1 cellular context compared by ENCODE assay signal in the genomic region with DNA sequence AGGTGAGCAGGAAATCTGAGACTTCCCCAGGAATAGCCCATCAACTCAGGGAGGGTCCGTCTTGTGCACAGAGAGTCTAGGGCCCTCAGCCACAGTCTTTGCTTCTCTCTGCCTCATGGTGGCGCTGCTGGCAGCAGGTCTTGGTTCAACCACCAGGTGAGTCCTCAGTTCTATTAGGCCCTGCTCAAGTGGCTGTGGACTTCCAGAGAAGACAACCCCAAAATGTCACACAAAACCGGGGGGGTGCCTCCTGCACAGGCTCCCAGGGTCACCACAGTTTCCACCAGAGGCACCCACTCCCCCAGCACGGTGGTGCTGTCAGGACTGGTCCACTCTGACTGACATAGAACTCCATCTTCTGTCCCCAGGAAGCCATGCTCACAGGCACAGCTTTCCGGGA.
TF ChIP-seq lines count a peak whose summit lies in the region.

No MANE protein-coding gene starts in this region.

TF ChIP-seq in HepG2, 621 proteins besides CTCF, POLR2A, EP300 and RAD21:
- TF ChIP-seq, protein P1, sequence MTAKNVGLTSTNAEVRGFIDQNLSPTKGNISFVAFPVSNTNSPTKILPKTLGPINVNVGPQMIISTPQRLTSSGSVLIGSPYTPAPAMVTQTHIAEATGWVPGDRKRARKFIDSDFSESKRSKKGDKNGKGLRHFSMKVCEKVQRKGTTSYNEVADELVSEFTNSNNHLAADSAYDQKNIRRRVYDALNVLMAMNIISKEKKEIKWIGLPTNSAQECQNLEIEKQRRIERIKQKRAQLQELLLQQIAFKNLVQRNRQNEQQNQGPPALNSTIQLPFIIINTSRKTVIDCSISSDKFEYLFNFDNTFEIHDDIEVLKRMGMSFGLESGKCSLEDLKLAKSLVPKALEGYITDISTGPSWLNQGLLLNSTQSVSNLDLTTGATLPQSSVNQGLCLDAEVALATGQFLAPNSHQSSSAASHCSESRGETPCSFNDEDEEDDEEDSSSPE (CRISPR knock-in tag; IDR thresholded peaks at IDR 0.05), result no peak
- no peak for TF ChIP-seq HOXA7 (CRISPR knock-in tag; IDR thresholded peaks at IDR 0.05)
- TF ChIP-seq, protein P2, sequence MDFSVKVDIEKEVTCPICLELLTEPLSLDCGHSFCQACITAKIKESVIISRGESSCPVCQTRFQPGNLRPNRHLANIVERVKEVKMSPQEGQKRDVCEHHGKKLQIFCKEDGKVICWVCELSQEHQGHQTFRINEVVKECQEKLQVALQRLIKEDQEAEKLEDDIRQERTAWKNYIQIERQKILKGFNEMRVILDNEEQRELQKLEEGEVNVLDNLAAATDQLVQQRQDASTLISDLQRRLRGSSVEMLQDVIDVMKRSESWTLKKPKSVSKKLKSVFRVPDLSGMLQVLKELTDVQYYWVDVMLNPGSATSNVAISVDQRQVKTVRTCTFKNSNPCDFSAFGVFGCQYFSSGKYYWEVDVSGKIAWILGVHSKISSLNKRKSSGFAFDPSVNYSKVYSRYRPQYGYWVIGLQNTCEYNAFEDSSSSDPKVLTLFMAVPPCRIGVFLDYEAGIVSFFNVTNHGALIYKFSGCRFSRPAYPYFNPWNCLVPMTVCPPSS (IDR thresholded peaks at IDR 0.05), result no peak
- TF ChIP-seq, protein P3, sequence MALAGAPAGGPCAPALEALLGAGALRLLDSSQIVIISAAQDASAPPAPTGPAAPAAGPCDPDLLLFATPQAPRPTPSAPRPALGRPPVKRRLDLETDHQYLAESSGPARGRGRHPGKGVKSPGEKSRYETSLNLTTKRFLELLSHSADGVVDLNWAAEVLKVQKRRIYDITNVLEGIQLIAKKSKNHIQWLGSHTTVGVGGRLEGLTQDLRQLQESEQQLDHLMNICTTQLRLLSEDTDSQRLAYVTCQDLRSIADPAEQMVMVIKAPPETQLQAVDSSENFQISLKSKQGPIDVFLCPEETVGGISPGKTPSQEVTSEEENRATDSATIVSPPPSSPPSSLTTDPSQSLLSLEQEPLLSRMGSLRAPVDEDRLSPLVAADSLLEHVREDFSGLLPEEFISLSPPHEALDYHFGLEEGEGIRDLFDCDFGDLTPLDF (CRISPR knock-in tag; IDR thresholded peaks at IDR 0.05), result no peak
- 0 out of 2 replicates have a peak, but pooled peaks have one; percentile 22 for TF ChIP-seq ZFY (CRISPR knock-in tag; IDR thresholded peaks at IDR 0.05)
- 0 out of 2 replicates have a peak, but pooled peaks have one; percentile 18 for TF ChIP-seq MED1 (CRISPR knock-in tag; IDR thresholded peaks at IDR 0.05)
- TF ChIP-seq ZMYM4 (CRISPR knock-in tag; IDR thresholded peaks at IDR 0.05), result no peak
- TF ChIP-seq FOXC1 (CRISPR knock-in tag; IDR thresholded peaks at IDR 0.05; ENCODE audit: borderline replicate concordance), result 0 out of 2 replicates have a peak, but pooled peaks have one; percentile 28
- no peak for TF ChIP-seq KDM5A (IDR thresholded peaks at IDR 0.05; ENCODE audit: borderline replicate concordance, low read length)
- TF ChIP-seq, protein P4, sequence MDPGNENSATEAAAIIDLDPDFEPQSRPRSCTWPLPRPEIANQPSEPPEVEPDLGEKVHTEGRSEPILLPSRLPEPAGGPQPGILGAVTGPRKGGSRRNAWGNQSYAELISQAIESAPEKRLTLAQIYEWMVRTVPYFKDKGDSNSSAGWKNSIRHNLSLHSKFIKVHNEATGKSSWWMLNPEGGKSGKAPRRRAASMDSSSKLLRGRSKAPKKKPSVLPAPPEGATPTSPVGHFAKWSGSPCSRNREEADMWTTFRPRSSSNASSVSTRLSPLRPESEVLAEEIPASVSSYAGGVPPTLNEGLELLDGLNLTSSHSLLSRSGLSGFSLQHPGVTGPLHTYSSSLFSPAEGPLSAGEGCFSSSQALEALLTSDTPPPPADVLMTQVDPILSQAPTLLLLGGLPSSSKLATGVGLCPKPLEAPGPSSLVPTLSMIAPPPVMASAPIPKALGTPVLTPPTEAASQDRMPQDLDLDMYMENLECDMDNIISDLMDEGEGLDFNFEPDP (CRISPR knock-in tag; conservative IDR thresholded peaks at IDR 0.05), result 0 out of 2 replicates have a peak, but pooled peaks have one; percentile 73
- TF ChIP-seq, protein P5, sequence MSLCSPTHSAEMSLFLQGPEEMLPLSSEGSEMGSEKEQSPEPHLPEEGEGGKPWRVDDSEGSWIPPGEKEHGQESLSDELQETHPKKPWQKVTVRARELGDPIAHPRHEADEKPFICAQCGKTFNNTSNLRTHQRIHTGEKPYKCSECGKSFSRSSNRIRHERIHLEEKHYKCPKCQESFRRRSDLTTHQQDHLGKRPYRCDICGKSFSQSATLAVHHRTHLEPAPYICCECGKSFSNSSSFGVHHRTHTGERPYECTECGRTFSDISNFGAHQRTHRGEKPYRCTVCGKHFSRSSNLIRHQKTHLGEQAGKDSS (CRISPR knock-in tag; IDR thresholded peaks at IDR 0.05; ENCODE audit: borderline replicate concordance, low read depth), result peak; percentile 64; the same call in 1 of the 2 replicates
- no peak for TF ChIP-seq SPEN (CRISPR knock-in tag; IDR thresholded peaks at IDR 0.05; ENCODE audit: low read depth)
- TF ChIP-seq STAG1 (CRISPR knock-in tag; IDR thresholded peaks at IDR 0.05), result peak; percentile 62
- peak; percentile 28; the same call in 1 of the 2 replicates for TF ChIP-seq ZFX (CRISPR knock-in tag; IDR thresholded peaks at IDR 0.05; ENCODE audit: low read depth)
